8 cellular contexts compared by ENCODE assay signal in genomic region chrX:153400146-153401132, GRCh38. TPM values are rescaled to one million over a fixed set of nuclear protein-coding genes. Genes with fewer than 3 reads are reported as not detected.
DNase-seq lines count a peak whose midpoint lies in the region; ATAC-seq and TF ChIP-seq lines count a peak whose summit lies in the region.

No MANE protein-coding gene starts in this region.

- ATAC-seq in HG03432 (IDR thresholded peaks at IDR 0.05; ENCODE audit: unreplicated experiment) (peak; percentile 67), memory B cell (ENCODE audit: low read depth) (peak; percentile 82), upper lobe of left lung (ENCODE audit: low FRiP score in 2 of 2) (peak in 1 of 2 donors; percentile 61), GM18868 (IDR thresholded peaks at IDR 0.05; ENCODE audit: unreplicated experiment) (no peak)

- H3K27ac Mint-ChIP-seq in brain: no peak overlapping the region
- H3K27ac Mint-ChIP-seq in memory B cell: no peak overlapping the region

- H3K4me1 Mint-ChIP-seq in brain (no peaks in the 10 kb centered on the region), memory B cell (peaks cover 3% of the 10 kb centered on the region)

- H3K4me1 ChIP-seq in upper lobe of left lung: no peaks in the 10 kb centered on the region

- TF ChIP-seq CTCF in brain (conservative IDR thresholded peaks at IDR 0.05): peak; percentile 61 to 65
- TF ChIP-seq CTCF in upper lobe of left lung (IDR thresholded peaks at IDR 0.05): peak; percentile 46 to 72 (median 62)

- 78 to 94% methylated on average over 12 to 54 of the region's 60 CpGs for WGBS in upper lobe of left lung, 2 donors

- no peaks in the 10 kb centered on the region for H3K36me3 ChIP-seq in upper lobe of left lung

- peaks cover 12% of the 10 kb centered on the region for H3K27me3 Mint-ChIP-seq in brain
- peaks cover 2% of the 10 kb centered on the region for H3K27me3 Mint-ChIP-seq in memory B cell

- H3K4me3 Mint-ChIP-seq in brain (no peak overlapping the region), memory B cell (no peak overlapping the region)

- no peak for TF ChIP-seq POLR2A in upper lobe of left lung (IDR thresholded peaks at IDR 0.05)

- H3K9me3 Mint-ChIP-seq in brain (peaks cover 0 to 30% (median 12%) of the 10 kb centered on the region in 5 experiments), memory B cell (no peaks in the 10 kb centered on the region)

- no peak for TF ChIP-seq EP300 in upper lobe of left lung (IDR thresholded peaks at IDR 0.05)

- H3K9me3 ChIP-seq in upper lobe of left lung: peaks cover 0 to 8% (median 0%) of the 10 kb centered on the region in 4 donors

- H3K4me3 ChIP-seq in upper lobe of left lung: no peak overlapping the region

- DNase-seq in D341Med (ENCODE audit: low spot score): peak; percentile 86
- DNase-seq in T-helper 2 cell: peak; percentile 14 to 66 (median 31)
- peak; percentile 38 to 46 for DNase-seq in memory B cell (ENCODE audit: low spot score in 2 of 2)
- DNase-seq in upper lobe of left lung: peak; percentile 36 to 88
- DNase-seq in SIG-M5 (lab: John Stamatoyannopoulos, UW): no peak

- H3K36me3 Mint-ChIP-seq in brain: no peaks in the 10 kb centered on the region
- H3K36me3 Mint-ChIP-seq in memory B cell: no peaks in the 10 kb centered on the region

- H3K27me3 ChIP-seq in upper lobe of left lung: peaks cover 0 to 2% (median 0%) of the 10 kb centered on the region in 4 donors

- no peak overlapping the region for H3K27ac ChIP-seq in upper lobe of left lung

RNA-seq across cellular contexts. Expression of gene PNMA6E, which starts 0.7 kb away (rescaled TPM):
- not detected for polyA plus RNA-seq in brain (ENCODE audit: insufficient read depth, low read depth, low replicate concordance)
- total RNA-seq in upper lobe of left lung: under 1 TPM in 3 of 6 donors, not detected in 3; 0.09 to 0.44 (median 0.10) TPM

RNA-seq across cellular contexts. Expression of gene ZFP92, which starts 10.8 kb away (rescaled TPM):
- 0.73 TPM for polyA plus RNA-seq in brain (ENCODE audit: insufficient read depth, low read depth, low replicate concordance)
- 1 to 10 TPM; 2.7 to 5.1 (median 3.7) TPM for total RNA-seq in upper lobe of left lung

RNA-seq across cellular contexts. Expression of gene TREX2, which starts 45.4 kb away (rescaled TPM):
- not detected for polyA plus RNA-seq in brain (ENCODE audit: insufficient read depth, low read depth, low replicate concordance)
- 1 to 10 TPM in 5 of 6 donors, under 1 TPM in 1; 0.97 to 7.3 (median 2.8) TPM for total RNA-seq in upper lobe of left lung
